Comparison of ENCODE assay signal across 8 cellular contexts in the genomic region with DNA sequence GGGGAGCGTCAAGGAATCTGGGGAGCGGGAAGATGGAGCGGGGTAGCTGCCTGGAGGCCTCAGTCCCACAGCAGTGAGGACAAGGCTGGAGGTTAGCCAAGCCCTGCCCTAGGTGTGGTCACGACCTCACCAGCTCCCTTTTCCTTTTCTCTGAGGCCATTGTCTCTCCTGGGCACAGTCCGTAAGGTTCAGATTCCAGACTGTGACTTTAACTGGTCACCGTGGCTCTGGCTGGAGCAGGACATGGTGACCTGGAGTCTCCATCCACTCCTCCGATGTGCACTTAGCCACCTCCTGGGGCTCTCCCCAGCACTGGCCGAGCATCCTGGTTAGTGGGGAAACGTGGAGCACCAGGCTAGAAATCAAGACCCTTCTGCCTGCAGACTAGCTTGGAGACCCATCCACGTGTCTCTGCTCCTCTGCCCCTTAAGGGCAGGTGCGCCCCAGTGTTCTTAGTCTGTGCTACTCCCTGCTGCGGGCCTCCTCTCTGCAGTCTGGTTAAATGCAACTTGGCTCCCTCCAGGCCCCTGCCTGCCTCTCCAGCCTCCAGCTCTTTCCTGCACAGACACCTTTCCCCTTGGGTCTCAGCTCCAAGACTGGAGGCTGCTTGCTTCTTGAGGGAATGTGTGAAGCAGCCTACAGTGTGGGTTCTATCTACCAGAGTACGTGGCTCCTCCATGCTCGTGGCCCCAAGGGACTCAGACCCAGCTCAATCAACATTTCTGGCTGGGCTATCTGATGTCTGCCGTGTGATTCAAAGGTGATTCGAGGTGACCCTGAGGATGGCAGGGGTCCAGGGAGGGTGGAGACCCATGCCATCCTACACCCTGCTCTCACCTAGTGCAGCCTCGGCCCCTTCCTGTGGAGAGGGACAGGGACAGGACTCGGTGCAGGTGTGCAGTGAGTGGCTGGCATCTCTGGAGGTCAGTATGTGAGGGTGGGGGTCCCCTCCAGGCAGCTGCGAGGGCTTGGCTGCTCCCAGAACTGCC. TPM values are rescaled to one million over a fixed set of nuclear protein-coding genes. Genes with fewer than 3 reads are reported as not detected.
DNase-seq lines count a peak whose midpoint lies in the region; ATAC-seq and TF ChIP-seq lines count a peak whose summit lies in the region.

No MANE protein-coding gene starts in this region.

- POLR2A ChIA-PET in SK-N-SH (lab: Yijun Ruan, JAX), result interaction anchor here (1.0 to 1.6 kb wide), 2 partner anchors 29 kb away, joined by 4 to 7 read pairs; a partner anchor contains a TSS
- POLR2A ChIA-PET in Panc1 (lab: Charles Lee), result interaction anchor here (0.5 kb wide), 1 partner anchor 793 kb away, joined by 8 read pairs; no protein-coding TSS in a partner anchor

- peaks cover 60% of the 10 kb centered on the region for H3K79me2 ChIP-seq in SK-N-SH (ENCODE audit: insufficient read depth)

- H3K4me1 ChIP-seq in SK-N-SH (ENCODE audit: control insufficient read depth in 1 of 2, insufficient read depth in 2 of 2, low read depth in 1 of 2, low read length in 1 of 2), result peaks cover 31 to 63% of the 10 kb centered on the region in 2 experiments
- H3K4me1 ChIP-seq in Panc1 (ENCODE audit: control insufficient read depth, insufficient read depth, low read length), result peaks cover 48% of the 10 kb centered on the region

- peak overlapping the region; percentile 100; the same call in 1 of the 2 replicates for H3K9ac ChIP-seq in SK-N-SH

- intact Hi-C loops in Panc1 (cut with micrococcal nuclease; ENCODE audit: unreplicated experiment), result no loop called here

- H3K4me3 ChIP-seq in SK-N-SH (ENCODE audit: low read depth in 2 of 2, low read length in 1 of 2), result peak overlapping the region; percentile 97 to 99; a peak in 3 of 4 replicates
- peak overlapping the region; percentile 80 to 92 for H3K4me3 ChIP-seq in Panc1 (ENCODE audit: low read depth in 2 of 2, low read length in 2 of 2)
- peak overlapping the region; percentile 97 for H3K4me3 ChIP-seq in skeletal muscle cell (ENCODE audit: low read depth, low read length)

- H3K27ac ChIP-seq in SK-N-SH (ENCODE audit: low read depth in 2 of 2, low read length in 1 of 2) (no peak overlapping the region), Panc1 (ENCODE audit: low read length) (peak overlapping the region; percentile 87)

- no peak for TF ChIP-seq EP300 in SK-N-SH (IDR thresholded peaks at IDR 0.05; ENCODE audit: borderline replicate concordance in 1 of 2, low read depth in 1 of 2, low read length in 1 of 2)

- peak overlapping the region; percentile 95 for H3K4me2 ChIP-seq in SK-N-SH

- CTCF ChIA-PET in SK-N-SH (lab: Yijun Ruan, JAX) (interaction anchor here (0.6 to 1.4 kb wide), 2 partner anchors 28 to 219 kb away, joined by 4 to 8 read pairs; a partner anchor contains a TSS), Panc1 (lab: Charles Lee) (no interaction called here)

- ATAC-seq in SK-N-SH treated with all-trans-retinoic acid at 6 μM for 48 hours (no peak), Panc1 (no peak), esophagus mucosa (peak; percentile 3), HG03196 (IDR thresholded peaks at IDR 0.05; ENCODE audit: unreplicated experiment) (no peak)

- TF ChIP-seq CTCF in SK-N-SH (IDR thresholded peaks at IDR 0.05) (no peak), Panc1 (IDR thresholded peaks at IDR 0.05) (no peak)

- H3K9me3 ChIP-seq in SK-N-SH, result no peaks in the 10 kb centered on the region
- H3K9me3 ChIP-seq in Panc1 (ENCODE audit: control insufficient read depth, insufficient read depth, low read depth, low read length), result no peaks in the 10 kb centered on the region

- in situ Hi-C loops in Panc1 (cut with HindIII; ENCODE audit: low pct_unique_long_range_greater_than_20kb, low sequenced_read_pairs), result no loop called here

- H3K9me2 ChIP-seq in SK-N-SH, result no peaks in the 10 kb centered on the region

- DNase-seq in SK-N-SH (no peak), Panc1 (ENCODE audit: low read depth, low spot score) (no peak), skeletal muscle cell (ENCODE audit: low read depth) (no peak), HCEC 1CT (no peak)
- no peak for DNase-seq in activated CD4-positive, alpha-beta T cell treated with anti-CD3 and anti-CD28 coated beads for 48 hours

- no peak for TF ChIP-seq RAD21 in SK-N-SH (IDR thresholded peaks at IDR 0.05; ENCODE audit: low read length)

- WGBS in SK-N-SH (ENCODE audit: low lambda C conversion rate), result 67% methylated on average over 13 of the region's 19 CpGs

- H2AFZ ChIP-seq in SK-N-SH (ENCODE audit: low read depth), result no peak overlapping the region

- peaks cover 13% of the 10 kb centered on the region; the same call in 1 of the 2 replicates for H4K20me1 ChIP-seq in SK-N-SH (ENCODE audit: insufficient read depth)

- no peaks in the 10 kb centered on the region for H3F3A ChIP-seq in SK-N-SH (replicated peaks; ENCODE audit: insufficient read depth)

- no TSS peak for BruUV-seq in Panc1 (replicated peaks; lab: Mats Ljungman, UMichigan)

- H3K36me3 ChIP-seq in SK-N-SH (replicated peaks in 1 of 2; ENCODE audit: control insufficient read depth in 1 of 2, insufficient read depth in 2 of 2, low read length in 1 of 2) (peaks cover 0 to 9% of the 10 kb centered on the region in 2 experiments), Panc1 (ENCODE audit: control insufficient read depth, insufficient read depth, low read length) (no peaks in the 10 kb centered on the region; the same call in 1 of the 2 replicates)

- H3K27me3 ChIP-seq in SK-N-SH (ENCODE audit: insufficient read depth) (peaks cover 14% of the 10 kb centered on the region), Panc1 (ENCODE audit: control insufficient read depth, insufficient read depth, low read length) (no peaks in the 10 kb centered on the region; the same call in 1 of the 2 replicates)

TF ChIP-seq in SK-N-SH, 30 proteins besides CTCF, POLR2A, EP300 and RAD21 (continues in another document):
- TF ChIP-seq FOXJ3 (CRISPR knock-in tag; IDR thresholded peaks at IDR 0.05), result no peak
- no peak for TF ChIP-seq CHD2 (IDR thresholded peaks at IDR 0.05; ENCODE audit: low read length, partially characterized antibody)

TF ChIP-seq in SK-N-SH treated with all-trans-retinoic acid at 6 μM for 48 hours, 23 proteins besides CTCF, POLR2A, EP300 and RAD21:
- TF ChIP-seq ESRRG (CRISPR knock-in tag; IDR thresholded peaks at IDR 0.05) (no peak), ZNF70 (CRISPR knock-in tag; IDR thresholded peaks at IDR 0.05) (no peak), SNAI2 (CRISPR knock-in tag; IDR thresholded peaks at IDR 0.05) (no peak), ZNF8 (CRISPR knock-in tag; IDR thresholded peaks at IDR 0.05) (no peak), ZC3H10 (CRISPR knock-in tag; IDR thresholded peaks at IDR 0.05) (no peak), ZNF565 (CRISPR knock-in tag; conservative IDR thresholded peaks at IDR 0.05; ENCODE audit: low read depth) (no peak), GLIS3 (CRISPR knock-in tag; IDR thresholded peaks at IDR 0.05) (no peak), TOX (CRISPR knock-in tag; IDR thresholded peaks at IDR 0.05; ENCODE audit: borderline replicate concordance) (no peak)
- TF ChIP-seq, protein P1, sequence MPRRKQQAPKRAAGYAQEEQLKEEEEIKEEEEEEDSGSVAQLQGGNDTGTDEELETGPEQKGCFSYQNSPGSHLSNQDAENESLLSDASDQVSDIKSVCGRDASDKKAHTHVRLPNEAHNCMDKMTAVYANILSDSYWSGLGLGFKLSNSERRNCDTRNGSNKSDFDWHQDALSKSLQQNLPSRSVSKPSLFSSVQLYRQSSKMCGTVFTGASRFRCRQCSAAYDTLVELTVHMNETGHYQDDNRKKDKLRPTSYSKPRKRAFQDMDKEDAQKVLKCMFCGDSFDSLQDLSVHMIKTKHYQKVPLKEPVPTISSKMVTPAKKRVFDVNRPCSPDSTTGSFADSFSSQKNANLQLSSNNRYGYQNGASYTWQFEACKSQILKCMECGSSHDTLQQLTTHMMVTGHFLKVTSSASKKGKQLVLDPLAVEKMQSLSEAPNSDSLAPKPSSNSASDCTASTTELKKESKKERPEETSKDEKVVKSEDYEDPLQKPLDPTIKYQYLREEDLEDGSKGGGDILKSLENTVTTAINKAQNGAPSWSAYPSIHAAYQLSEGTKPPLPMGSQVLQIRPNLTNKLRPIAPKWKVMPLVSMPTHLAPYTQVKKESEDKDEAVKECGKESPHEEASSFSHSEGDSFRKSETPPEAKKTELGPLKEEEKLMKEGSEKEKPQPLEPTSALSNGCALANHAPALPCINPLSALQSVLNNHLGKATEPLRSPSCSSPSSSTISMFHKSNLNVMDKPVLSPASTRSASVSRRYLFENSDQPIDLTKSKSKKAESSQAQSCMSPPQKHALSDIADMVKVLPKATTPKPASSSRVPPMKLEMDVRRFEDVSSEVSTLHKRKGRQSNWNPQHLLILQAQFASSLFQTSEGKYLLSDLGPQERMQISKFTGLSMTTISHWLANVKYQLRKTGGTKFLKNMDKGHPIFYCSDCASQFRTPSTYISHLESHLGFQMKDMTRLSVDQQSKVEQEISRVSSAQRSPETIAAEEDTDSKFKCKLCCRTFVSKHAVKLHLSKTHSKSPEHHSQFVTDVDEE (CRISPR knock-in tag; IDR thresholded peaks at IDR 0.05), result no peak
TF ChIP-seq in SK-N-SH treated with all-trans-retinoic acid at 6 μM for 48 hours: peak in this region for 0.

RNA-seq across cellular contexts. Expression of a gene that starts 5.2 kb away (rescaled TPM):
- polyA plus RNA-seq in SK-N-SH (2012; rRNA removed), result 34.2 and 44.7 TPM in 2 replicates
- 26.4 and 39.5 TPM in 2 replicates for polyA plus RNA-seq in SK-N-SH (2012; cell fraction: cytosol; rRNA removed)
- polyA plus RNA-seq in SK-N-SH (2012; cell fraction: nucleus; rRNA removed), result 55.0 and 79.5 TPM in 2 replicates
- total RNA-seq in Panc1 (2021; ENCODE audit: unreplicated experiment) (162 TPM), esophagus mucosa (78.5 TPM)
- polyA plus RNA-seq in Panc1 (2012; ENCODE audit: insufficient read length), result 323 TPM

RNA-seq across cellular contexts. Expression of a gene that starts 23.2 kb away (rescaled TPM):
- not detected in 2 replicates for polyA plus RNA-seq in SK-N-SH (2012; rRNA removed)
- polyA plus RNA-seq in SK-N-SH (2012; cell fraction: cytosol; rRNA removed), result not detected in 2 replicates
- not detected in 2 replicates for polyA plus RNA-seq in SK-N-SH (2012; cell fraction: nucleus; rRNA removed)
- total RNA-seq in Panc1 (2021; ENCODE audit: unreplicated experiment), result 0.23 TPM
- polyA plus RNA-seq in Panc1 (2012; ENCODE audit: insufficient read length), result not detected
- not detected for total RNA-seq in esophagus mucosa

RNA-seq across cellular contexts. Expression of a gene that starts 28.9 kb away (rescaled TPM):
- 14.5 and 15.4 TPM in 2 replicates for polyA plus RNA-seq in SK-N-SH (2012; rRNA removed)
- polyA plus RNA-seq in SK-N-SH (2012; cell fraction: cytosol; rRNA removed), result 6.6 and 10.1 TPM in 2 replicates
- polyA plus RNA-seq in SK-N-SH (2012; cell fraction: nucleus; rRNA removed), result 22.4 and 27.9 TPM in 2 replicates
- total RNA-seq in Panc1 (2021; ENCODE audit: unreplicated experiment), result 13.1 TPM
- polyA plus RNA-seq in Panc1 (2012; ENCODE audit: insufficient read length), result 18.3 TPM
- 9.9 TPM for total RNA-seq in esophagus mucosa

RNA-seq across cellular contexts. Expression of a gene that starts 42.2 kb away (rescaled TPM):
- polyA plus RNA-seq in SK-N-SH (2012; rRNA removed), result not detected in 2 replicates
- polyA plus RNA-seq in SK-N-SH (2012; cell fraction: cytosol; rRNA removed), result not detected in 2 replicates
- not detected in 2 replicates for polyA plus RNA-seq in SK-N-SH (2012; cell fraction: nucleus; rRNA removed)
- not detected for total RNA-seq in Panc1 (2021; ENCODE audit: unreplicated experiment)
- polyA plus RNA-seq in Panc1 (2012; ENCODE audit: insufficient read length), result not detected
- not detected for total RNA-seq in esophagus mucosa

RNA-seq across cellular contexts. Expression of a gene that starts 51.1 kb away (rescaled TPM):
- 21.5 and 30.4 TPM in 2 replicates for polyA plus RNA-seq in SK-N-SH (2012; rRNA removed)
- 15.1 and 23.8 TPM in 2 replicates for polyA plus RNA-seq in SK-N-SH (2012; cell fraction: cytosol; rRNA removed)
- 30.5 and 30.9 TPM in 2 replicates for polyA plus RNA-seq in SK-N-SH (2012; cell fraction: nucleus; rRNA removed)
- total RNA-seq in Panc1 (2021; ENCODE audit: unreplicated experiment) (35.1 TPM), esophagus mucosa (46.6 TPM)
- polyA plus RNA-seq in Panc1 (2012; ENCODE audit: insufficient read length), result 42.4 TPM
